Comparison of ENCODE assay signal across 12 cellular contexts in the genomic region with DNA sequence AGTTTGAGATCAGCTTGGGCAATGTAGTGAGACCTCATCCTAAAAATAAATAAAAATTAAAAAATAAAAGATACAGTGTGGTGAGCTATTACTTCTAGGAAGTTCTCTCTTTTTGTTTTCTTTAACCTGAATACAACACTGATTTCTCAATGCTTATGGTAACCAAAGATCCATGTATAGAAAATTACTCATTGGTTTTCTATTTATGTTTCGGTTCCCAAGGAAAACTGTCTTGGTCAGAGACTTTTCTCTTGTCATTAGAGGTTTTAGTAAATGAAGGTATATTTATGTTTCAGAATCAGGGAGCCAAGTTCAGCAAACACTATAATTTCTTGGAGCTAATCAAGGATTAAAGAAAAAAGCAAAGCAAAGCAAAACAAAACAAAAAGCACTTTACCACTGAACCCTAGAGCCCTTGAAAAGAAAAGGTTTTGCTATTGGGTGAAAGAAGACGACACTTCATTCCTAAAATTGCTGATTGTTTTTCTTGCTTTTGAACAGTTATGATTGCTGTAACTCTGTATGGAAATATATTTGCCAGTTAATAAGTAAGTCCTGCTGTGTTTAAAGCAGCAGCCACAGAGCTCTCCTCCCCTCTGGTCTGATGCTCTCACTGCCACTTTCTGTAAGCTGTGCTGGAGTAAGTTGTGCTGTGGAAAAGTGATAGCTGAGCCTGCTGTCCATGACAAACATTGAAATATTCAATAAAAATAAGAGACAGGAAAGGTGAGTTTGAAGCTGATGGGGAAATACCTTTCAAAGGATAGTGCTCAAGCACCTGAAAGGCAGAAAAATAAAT.
"Had no signal": no experiment of that assay in that cellular context is flagged by ENCODE, and none has a peak within 500 bp of the region (broad histone marks: within the 10 kb centered on the region; RNA-seq: fewer than 3 reads in every experiment).

No MANE protein-coding gene starts in this region.

- H3K27me3 ChIP-seq: right atrium auricular region, upper lobe of left lung had no signal

- H3K27ac ChIP-seq: right atrium auricular region, upper lobe of left lung had no signal

- H3K36me3 ChIP-seq: right atrium auricular region, upper lobe of left lung had no signal

- H3K4me1 ChIP-seq: upper lobe of left lung had no signal

- H3K4me3 ChIP-seq: right atrium auricular region, upper lobe of left lung had no signal

- H3K9me3 ChIP-seq: right atrium auricular region, upper lobe of left lung had no signal

- ATAC-seq: activated CD4-positive, alpha-beta T cell treated with anti-CD3 and anti-CD28 coated beads for 36 hours; activated CD8-positive, alpha-beta memory T cell treated with anti-CD3 and anti-CD28 coated beads, Interleukin-2, amount 10 ng/mL, durations not matched to agents 7 days and 5 days; activated naive CD4-positive, alpha-beta T cell treated with anti-CD3 and anti-CD28 coated beads, Interleukin-2, amount 50 U/mL, for 72 hours; left lobe of liver; natural killer cell; stimulated activated naive CD8-positive, alpha-beta T cell treated with anti-CD3 and anti-CD28 coated beads, Interleukin-15, Interleukin-2, amounts not matched to agents 100 U/mL and 50 U/mL, for 24 hours had no signal

- DNase-seq: activated CD4-positive, alpha-beta memory T cell treated with anti-CD3 and anti-CD28 coated beads for 36 hours; activated CD4-positive, alpha-beta T cell treated with anti-CD3 and anti-CD28 coated beads for 36 hours; activated CD8-positive, alpha-beta memory T cell treated with anti-CD3 and anti-CD28 coated beads, Interleukin-2, amount 10 ng/mL, durations not matched to agents 7 days and 5 days; activated T-cell treated with anti-CD3 and anti-CD28 coated beads, Interleukin-2, amount 50 U/mL, for 24 hours; effector memory CD4-positive, alpha-beta T cell; natural killer cell; stimulated activated CD4-positive, alpha-beta T cell treated with anti-CD3 and anti-CD28 coated beads, Interleukin-15, amount 100 ng/mL, for 24 hours; stimulated activated naive CD8-positive, alpha-beta T cell treated with anti-CD3 and anti-CD28 coated beads, Interleukin-15, Interleukin-2, amounts not matched to agents 100 U/mL and 50 U/mL, for 24 hours; upper lobe of left lung had no signal
